ENCODE assay signal across 8 cellular contexts in genomic region chr10:102396751-102397151, GRCh38. TPM values are rescaled to one million over a fixed set of nuclear protein-coding genes. Genes with fewer than 3 reads are reported as not detected.
DNase-seq lines count a peak whose midpoint lies in the region; ATAC-seq, FAIRE-seq and TF ChIP-seq lines count a peak whose summit lies in the region.

No MANE protein-coding gene starts in this region.

- H3K14ac ChIP-seq in H1 (ENCODE audit: insufficient read length) = no peak overlapping the region
- H3K14ac ChIP-seq in trophoblast cell (ENCODE audit: low read length) = no peak overlapping the region

- no peaks in the 10 kb centered on the region for H3K27me3 Mint-ChIP-seq in Caco-2 (ENCODE audit: insufficient read depth, unreplicated experiment)

- H3K9me3 Mint-ChIP-seq in Caco-2 (ENCODE audit: unreplicated experiment) = no peaks in the 10 kb centered on the region

- H3K18ac ChIP-seq in H1 (ENCODE audit: extremely low read depth, low read length) (no peak overlapping the region), trophoblast cell (ENCODE audit: low read length) (no peak overlapping the region)

- no peaks in the 10 kb centered on the region for H3K27me3 ChIP-seq in Caco-2 (replicated peaks; ENCODE audit: control insufficient read depth, insufficient read depth, low read length)
- H3K27me3 ChIP-seq in MG63 = no peaks in the 10 kb centered on the region
- peaks cover 0 to 24% (median 18%) of the 10 kb centered on the region in 4 experiments; a peak in 6 of 7 replicates for H3K27me3 ChIP-seq in H1 (replicated peaks in 1 of 4; ENCODE audit: control insufficient read depth in 3 of 4, extremely low read depth in 1 of 4, insufficient read depth in 3 of 4, low read length in 3 of 4)
- H3K27me3 ChIP-seq in trophoblast cell (ENCODE audit: insufficient read depth, low read length) = no peaks in the 10 kb centered on the region

- no peak overlapping the region for H4K5ac ChIP-seq in H1 (ENCODE audit: insufficient read length, low read depth, low read length)

- CTCF ChIA-PET in Caco-2 (lab: Charles Lee) (interaction anchor here (1.3 kb wide), 1 partner anchor 167 kb away, joined by 3 read pairs; no protein-coding TSS in a partner anchor), H1 (lab: Charles Lee; ENCODE audit: partially characterized antibody) (interaction anchor here (1.0 to 16.4 kb wide), 15 partner anchors 8 to 228 kb away, joined by 3 to 357 read pairs (median 4); partner anchors contain the start of genes CUEDC2, ELOVL3, FBXL15 and PSD)

- H3K36me3 ChIP-seq in Caco-2 (ENCODE audit: control insufficient read depth, insufficient read depth, low read length) (no peaks in the 10 kb centered on the region), MG63 (peaks cover 25% of the 10 kb centered on the region), H1 (ENCODE audit: control insufficient read depth in 2 of 4, insufficient read depth in 4 of 4, low read length in 3 of 4) (peaks cover 2 to 12% (median 7%) of the 10 kb centered on the region in 4 experiments; a peak in 6 of 8 replicates), trophoblast cell (ENCODE audit: control insufficient read depth in 1 of 2, insufficient read depth in 2 of 2, low read length in 2 of 2) (peaks cover 27 to 30% of the 10 kb centered on the region in 2 experiments)

- H2BK12ac ChIP-seq in H1 (ENCODE audit: low read depth, low read length) = peak overlapping the region; percentile 50; the same call in 1 of the 2 replicates
- H2BK12ac ChIP-seq in trophoblast cell (ENCODE audit: low read length) = no peak overlapping the region

- H3K9ac ChIP-seq in H1 (replicated peaks in 1 of 4; ENCODE audit: extremely low read depth in 1 of 4, low read depth in 3 of 4, low read length in 3 of 4) (no peak overlapping the region; a peak in 1 of 7 replicates), trophoblast cell (ENCODE audit: low read length) (no peak overlapping the region)

- intact Hi-C loops in Caco-2 (cut with micrococcal nuclease; ENCODE audit: unreplicated experiment) = no loop called here

- H3K4me1 Mint-ChIP-seq in Caco-2 (ENCODE audit: low read depth, unreplicated experiment) = peaks cover 14% of the 10 kb centered on the region

- no peak overlapping the region for H2BK20ac ChIP-seq in H1 (ENCODE audit: low read length)

- H3K27ac ChIP-seq in H1 (ENCODE audit: low read depth, low read length) (no peak overlapping the region), trophoblast cell (ENCODE audit: low read depth, low read length) (no peak overlapping the region)

- peaks cover 26% of the 10 kb centered on the region for H3K4me1 ChIP-seq in Caco-2
- peaks cover 0 to 24% (median 14%) of the 10 kb centered on the region in 4 experiments; a peak in 6 of 7 replicates for H3K4me1 ChIP-seq in H1 (replicated peaks in 1 of 4; ENCODE audit: control insufficient read depth in 3 of 4, insufficient read depth in 4 of 4, low read length in 3 of 4)
- peaks cover 28 to 30% of the 10 kb centered on the region in 2 experiments for H3K4me1 ChIP-seq in trophoblast cell (ENCODE audit: control insufficient read depth in 1 of 2, insufficient read depth in 2 of 2, low read length in 2 of 2)

- WGBS in H1 (ENCODE audit: extremely low coverage in 1 of 2, insufficient coverage in 1 of 2, insufficient read length in 1 of 2, insufficient replicate concordance in 2 of 2, low coverage in 1 of 2, low lambda C conversion rate in 2 of 2, missing lambda C conversion rate in 1 of 2), 2 experiments = 92% methylated on average over 10 of the region's 10 CpGs; no CpG with 5 or more reads in 1 of the 2 experiments
- no CpG with 5 or more reads among the region's 10 CpGs for WGBS in trophoblast cell (ENCODE audit: extremely low coverage, insufficient coverage, insufficient read length)

- H3K36me3 Mint-ChIP-seq in Caco-2 (ENCODE audit: insufficient read depth, unreplicated experiment) = peaks cover 25% of the 10 kb centered on the region

- peaks cover 13% of the 10 kb centered on the region for H3K23me2 ChIP-seq in H1 (ENCODE audit: low read depth, low read length)

- H4K91ac ChIP-seq in H1 (replicated peaks; ENCODE audit: insufficient read length, low read length) = no peak overlapping the region
- H4K91ac ChIP-seq in trophoblast cell (ENCODE audit: low read depth, low read length) = no peak overlapping the region

- H2BK120ac ChIP-seq in H1 (replicated peaks; ENCODE audit: low read depth, low read length) = no peak overlapping the region
- H2BK120ac ChIP-seq in trophoblast cell (ENCODE audit: insufficient read depth, low read length, poor library complexity) = no peak overlapping the region

- H3K79me1 ChIP-seq in H1 (ENCODE audit: low read depth, low read length) (no peaks in the 10 kb centered on the region), trophoblast cell (ENCODE audit: low read length) (peaks cover 19% of the 10 kb centered on the region)

- H3K79me2 ChIP-seq in H1 (ENCODE audit: control insufficient read depth in 1 of 2, insufficient read depth in 2 of 2, low read length in 2 of 2) = no peaks in the 10 kb centered on the region
- H3K79me2 ChIP-seq in trophoblast cell (ENCODE audit: control insufficient read depth, insufficient read depth, low read length, poor library complexity) = peaks cover 6% of the 10 kb centered on the region

- POLR2A ChIA-PET in Caco-2 (lab: Charles Lee) = interaction anchor here (0.6 kb wide), 1 partner anchor 26 kb away, joined by 3 read pairs; no protein-coding TSS in a partner anchor
- POLR2A ChIA-PET in H1 (lab: Charles Lee; ENCODE audit: partially characterized antibody) = interaction anchor here (1.1 to 6.1 kb wide), 6 partner anchors 9 to 35 kb away, joined by 4 to 38 read pairs (median 9); partner anchors contain the start of genes CUEDC2, FBXL15 and PSD

- no peak overlapping the region for H2BK5ac ChIP-seq in H1 (ENCODE audit: low read depth, low read length)
- H2BK5ac ChIP-seq in trophoblast cell (ENCODE audit: low read depth, low read length, poor library complexity) = no peak overlapping the region

- TF ChIP-seq CTCF in Caco-2 (IDR thresholded peaks at IDR 0.05; ENCODE audit: insufficient read depth in 1 of 2, low read depth in 1 of 2, low read length in 1 of 2, severe bottlenecking in 1 of 2, unreplicated experiment in 1 of 2) = no peak
- TF ChIP-seq CTCF in H1 (IDR thresholded peaks at IDR 0.05; ENCODE audit: control extremely low read depth in 1 of 3, insufficient read depth in 1 of 3, low read depth in 1 of 3, low read length in 3 of 3) = no peak

- H2AK5ac ChIP-seq in H1 (ENCODE audit: low read depth, low read length) (peak overlapping the region; percentile 55), trophoblast cell (ENCODE audit: low read length) (peak overlapping the region; percentile 30)

- BruUV-seq in Caco-2 (replicated peaks; lab: Mats Ljungman, UMichigan) = no TSS peak

- H3K4me3 ChIP-seq in Caco-2 (ENCODE audit: low read depth, low read length) (no peak overlapping the region; the same call in 1 of the 2 replicates), MG63 (peak overlapping the region; percentile 66), H1 (ENCODE audit: extremely low read depth in 1 of 4, insufficient read depth in 2 of 4, low read depth in 3 of 4, low read length in 4 of 4) (peak overlapping the region in 2 of 4 experiments; percentile 29 to 69; a peak in 3 of 8 replicates), trophoblast cell (ENCODE audit: low read depth, low read length) (no peak overlapping the region)

- no peaks in the 10 kb centered on the region for H3K9me3 ChIP-seq in Caco-2
- no peaks in the 10 kb centered on the region for H3K9me3 ChIP-seq in MG63
- no peaks in the 10 kb centered on the region for H3K9me3 ChIP-seq in H1 (ENCODE audit: insufficient read depth in 2 of 2, low read depth in 1 of 2, low read length in 1 of 2)
- peaks cover 3% of the 10 kb centered on the region for H3K9me3 ChIP-seq in trophoblast cell (ENCODE audit: insufficient read depth, low read depth, low read length)

- H3K4ac ChIP-seq in H1 (replicated peaks; ENCODE audit: insufficient read length, low read depth, low read length) (no peak overlapping the region), trophoblast cell (ENCODE audit: low read depth, low read length) (no peak overlapping the region)

- H3K4me2 ChIP-seq in H1 (ENCODE audit: insufficient read depth in 1 of 2, low read depth in 2 of 2, low read length in 2 of 2) (peak overlapping the region; percentile 91 to 98; a peak in 3 of 4 replicates), trophoblast cell (ENCODE audit: low read length) (peak overlapping the region; percentile 74)

- no peak overlapping the region for H2AFZ ChIP-seq in H1 (ENCODE audit: low read length)
- no peak overlapping the region for H2AFZ ChIP-seq in trophoblast cell (ENCODE audit: insufficient read depth, low read length, poor library complexity)

- no peak for TF ChIP-seq RAD21 in H1 (IDR thresholded peaks at IDR 0.05 in 1 of 2, conservative IDR thresholded peaks at IDR 0.05 in 1 of 2; ENCODE audit: low read depth in 2 of 2, low read length in 2 of 2)

- TF ChIP-seq EP300 in H1 (IDR thresholded peaks at IDR 0.05; ENCODE audit: borderline replicate concordance in 1 of 2, low read depth in 2 of 2, low read length in 2 of 2) = no peak

- no peak overlapping the region for H4K12ac ChIP-seq in trophoblast cell (ENCODE audit: low read depth, low read length)

- H2BK15ac ChIP-seq in H1 (ENCODE audit: low read length) = no peak overlapping the region

- DNase-seq in Caco-2 (no peak), MG63 (no peak), H1 (ENCODE audit: low read depth in 1 of 2, low spot score in 2 of 2) (no peak), trophoblast cell (no peak), NCI-H69 (lab: John Stamatoyannopoulos, UW) (no peak), GF-D8 (lab: John Stamatoyannopoulos, UW) (no peak), Kasumi-1 (lab: John Stamatoyannopoulos, UW) (no peak)

- H4K20me1 ChIP-seq in H1 (replicated peaks in 1 of 2; ENCODE audit: control insufficient read depth in 1 of 2, insufficient read depth in 2 of 2, low read length in 2 of 2) = peaks cover 6 to 12% of the 10 kb centered on the region in 2 experiments

- no peak overlapping the region for H3K27ac Mint-ChIP-seq in Caco-2 (ENCODE audit: unreplicated experiment)

- H4K8ac ChIP-seq in H1 (ENCODE audit: extremely low read depth, insufficient read depth, low read length) (no peak overlapping the region), trophoblast cell (ENCODE audit: low read depth, low read length) (no peak overlapping the region)

- no peak for FAIRE-seq in H1 (lab: Jason Lieb, UNC)

- peak overlapping the region; percentile 90 for H3K4me3 Mint-ChIP-seq in Caco-2 (ENCODE audit: unreplicated experiment)

- no peak for ATAC-seq in GM18870 (IDR thresholded peaks at IDR 0.05; ENCODE audit: unreplicated experiment)

- no peak overlapping the region for H3K56ac ChIP-seq in H1 (replicated peaks; ENCODE audit: insufficient read length, low read depth, low read length)

- no peak overlapping the region for H3K23ac ChIP-seq in H1 (ENCODE audit: insufficient read length)
- H3K23ac ChIP-seq in trophoblast cell (ENCODE audit: low read length) = no peak overlapping the region

- no peak for TF ChIP-seq POLR2A in H1 (IDR thresholded peaks at IDR 0.05; ENCODE audit: control extremely low read depth in 1 of 2, low read depth in 2 of 2, low read length in 2 of 2)

RNA-seq across cellular contexts. Expression of gene NFKB2, which starts 1.2 kb away (rescaled TPM):
- 35.1 and 36.5 TPM in 2 replicates for total RNA-seq in Caco-2 (2022)
- 15.8 and 22.7 TPM in 2 replicates for total RNA-seq in MG63 (2014; rRNA removed; shearing (Covaris generic); ENCODE audit: low replicate concordance)
- total RNA-seq in H1 (2021; fragmentation: NEBNext Ultra II Directional; extraction: Animal tissue kit (Norgen Biotek cat#: 25700)) = 18.7 and 20.4 TPM in 2 replicates
- 31.4 and 34.5 TPM in 2 replicates for polyA plus RNA-seq in H1 (2011; rRNA removed)
- polyA plus RNA-seq in H1 (2011; cell fraction: cytosol; rRNA removed) = 26.8 TPM
- polyA plus RNA-seq in H1 (2011; cell fraction: nucleus; rRNA removed) = 78.0 TPM
- 25.2 to 41.2 TPM (median 38.4 TPM) in 4 replicates for polyA plus RNA-seq in H1 (2012, experiment 1 of 2)
- polyA plus RNA-seq in H1 (2012, experiment 2 of 2) = 27.3 TPM
- 7.1 TPM for polyA plus RNA-seq in H1 (2013, experiment 1 of 2)
- polyA plus RNA-seq in H1 (2013, experiment 2 of 2) = 5.6 TPM
- 13.4 and 14.3 TPM in 2 replicates for polyA minus RNA-seq in H1 (2011; rRNA and poly(A)+ RNA removed)
- 20.0 TPM for polyA minus RNA-seq in H1 (2011; cell fraction: cytosol; rRNA and poly(A)+ RNA removed)
- 18.3 TPM for polyA minus RNA-seq in H1 (2011; cell fraction: nucleus; rRNA and poly(A)+ RNA removed)
- 30.6 and 31.3 TPM in 2 replicates for polyA plus RNA-seq in trophoblast cell (2013)

RNA-seq across cellular contexts. Expression of gene PSD, which starts 21.8 kb away (rescaled TPM):
- 2.8 and 3.8 TPM in 2 replicates for total RNA-seq in Caco-2 (2022)
- not detected in 2 replicates for total RNA-seq in MG63 (2014; rRNA removed; shearing (Covaris generic); ENCODE audit: low replicate concordance)
- 5.6 and 6.0 TPM in 2 replicates for total RNA-seq in H1 (2021; fragmentation: NEBNext Ultra II Directional; extraction: Animal tissue kit (Norgen Biotek cat#: 25700))
- 5.4 and 8.0 TPM in 2 replicates for polyA plus RNA-seq in H1 (2011; rRNA removed)
- polyA plus RNA-seq in H1 (2011; cell fraction: cytosol; rRNA removed) = 6.0 TPM
- 30.7 TPM for polyA plus RNA-seq in H1 (2011; cell fraction: nucleus; rRNA removed)
- 5.8 to 8.4 TPM (median 7.1 TPM) in 4 replicates for polyA plus RNA-seq in H1 (2012, experiment 1 of 2)
- 4.3 TPM for polyA plus RNA-seq in H1 (2012, experiment 2 of 2)
- polyA plus RNA-seq in H1 (2013, experiment 1 of 2) = 4.1 TPM
- 2.9 TPM for polyA plus RNA-seq in H1 (2013, experiment 2 of 2)
- polyA minus RNA-seq in H1 (2011; rRNA and poly(A)+ RNA removed) = 2.6 and 3.0 TPM in 2 replicates
- 2.9 TPM for polyA minus RNA-seq in H1 (2011; cell fraction: cytosol; rRNA and poly(A)+ RNA removed)
- polyA minus RNA-seq in H1 (2011; cell fraction: nucleus; rRNA and poly(A)+ RNA removed) = 9.0 TPM
- 0.78 and 0.92 TPM in 2 replicates for polyA plus RNA-seq in trophoblast cell (2013)

RNA-seq across cellular contexts. Expression of gene FBXL15, which starts 23.9 kb away (rescaled TPM):
- total RNA-seq in Caco-2 (2022) = 7.9 and 8.6 TPM in 2 replicates
- 10.7 and 11.2 TPM in 2 replicates for total RNA-seq in MG63 (2014; rRNA removed; shearing (Covaris generic); ENCODE audit: low replicate concordance)
- 11.3 and 15.4 TPM in 2 replicates for total RNA-seq in H1 (2021; fragmentation: NEBNext Ultra II Directional; extraction: Animal tissue kit (Norgen Biotek cat#: 25700))
- polyA plus RNA-seq in H1 (2011; rRNA removed) = 22.6 and 29.2 TPM in 2 replicates
- 24.4 TPM for polyA plus RNA-seq in H1 (2011; cell fraction: cytosol; rRNA removed)
- 29.1 TPM for polyA plus RNA-seq in H1 (2011; cell fraction: nucleus; rRNA removed)
- 6.3 to 17.2 TPM (median 16.5 TPM) in 4 replicates for polyA plus RNA-seq in H1 (2012, experiment 1 of 2)
- 12.9 TPM for polyA plus RNA-seq in H1 (2012, experiment 2 of 2)
- 8.9 TPM for polyA plus RNA-seq in H1 (2013, experiment 1 of 2)
- polyA plus RNA-seq in H1 (2013, experiment 2 of 2) = 8.0 TPM
- 1.7 and 1.8 TPM in 2 replicates for polyA minus RNA-seq in H1 (2011; rRNA and poly(A)+ RNA removed)
- 9.8 TPM for polyA minus RNA-seq in H1 (2011; cell fraction: cytosol; rRNA and poly(A)+ RNA removed)
- polyA minus RNA-seq in H1 (2011; cell fraction: nucleus; rRNA and poly(A)+ RNA removed) = 9.6 TPM
- polyA plus RNA-seq in trophoblast cell (2013) = 6.1 and 6.6 TPM in 2 replicates

RNA-seq across cellular contexts. Expression of gene CUEDC2, which starts 35.6 kb away (rescaled TPM):
- 32.1 and 32.6 TPM in 2 replicates for total RNA-seq in Caco-2 (2022)
- total RNA-seq in MG63 (2014; rRNA removed; shearing (Covaris generic); ENCODE audit: low replicate concordance) = 92.1 and 151 TPM in 2 replicates
- total RNA-seq in H1 (2021; fragmentation: NEBNext Ultra II Directional; extraction: Animal tissue kit (Norgen Biotek cat#: 25700)) = 41.7 and 43.6 TPM in 2 replicates
- polyA plus RNA-seq in H1 (2011; rRNA removed) = 55.2 and 66.7 TPM in 2 replicates
- polyA plus RNA-seq in H1 (2011; cell fraction: cytosol; rRNA removed) = 64.7 TPM
- polyA plus RNA-seq in H1 (2011; cell fraction: nucleus; rRNA removed) = 85.7 TPM
- 34.9 to 55.7 TPM (median 49.6 TPM) in 4 replicates for polyA plus RNA-seq in H1 (2012, experiment 1 of 2)
- 50.4 TPM for polyA plus RNA-seq in H1 (2012, experiment 2 of 2)
- 59.5 TPM for polyA plus RNA-seq in H1 (2013, experiment 1 of 2)
- polyA plus RNA-seq in H1 (2013, experiment 2 of 2) = 62.0 TPM
- polyA minus RNA-seq in H1 (2011; rRNA and poly(A)+ RNA removed) = 15.2 and 16.5 TPM in 2 replicates
- polyA minus RNA-seq in H1 (2011; cell fraction: cytosol; rRNA and poly(A)+ RNA removed) = 25.0 TPM
- polyA minus RNA-seq in H1 (2011; cell fraction: nucleus; rRNA and poly(A)+ RNA removed) = 17.6 TPM
- polyA plus RNA-seq in trophoblast cell (2013) = 45.8 and 49.8 TPM in 2 replicates

RNA-seq across cellular contexts. Expression of gene C10orf95, which starts 54.6 kb away (rescaled TPM):
- total RNA-seq in Caco-2 (2022) = 0.82 and 0.86 TPM in 2 replicates
- total RNA-seq in MG63 (2014; rRNA removed; shearing (Covaris generic); ENCODE audit: low replicate concordance) = not detected in 2 replicates
- 0.34 and 0.44 TPM in 2 replicates for total RNA-seq in H1 (2021; fragmentation: NEBNext Ultra II Directional; extraction: Animal tissue kit (Norgen Biotek cat#: 25700))
- polyA plus RNA-seq in H1 (2011; rRNA removed) = 0.48 and 0.80 TPM in 2 replicates
- 0.41 TPM for polyA plus RNA-seq in H1 (2011; cell fraction: cytosol; rRNA removed)
- polyA plus RNA-seq in H1 (2011; cell fraction: nucleus; rRNA removed) = 0.40 TPM
- polyA plus RNA-seq in H1 (2012, experiment 1 of 2) = 1.8 to 2.5 TPM (median 2.2 TPM) in 4 replicates
- polyA plus RNA-seq in H1 (2012, experiment 2 of 2) = 0.34 TPM
- 0.32 TPM for polyA plus RNA-seq in H1 (2013, experiment 1 of 2)
- 0.35 TPM for polyA plus RNA-seq in H1 (2013, experiment 2 of 2)
- 0.49 and 0.76 TPM in 2 replicates for polyA minus RNA-seq in H1 (2011; rRNA and poly(A)+ RNA removed)
- polyA minus RNA-seq in H1 (2011; cell fraction: cytosol; rRNA and poly(A)+ RNA removed) = not detected
- not detected for polyA minus RNA-seq in H1 (2011; cell fraction: nucleus; rRNA and poly(A)+ RNA removed)
- polyA plus RNA-seq in trophoblast cell (2013) = 17.4 and 19.7 TPM in 2 replicates
